Comparison of ENCODE assay signal across 28 cellular contexts in genomic region chr1:18326171-18326950, GRCh38.
DNase-seq lines count a peak whose midpoint lies in the region; TF ChIP-seq lines count a peak whose summit lies in the region.
"Had no signal": no experiment of that assay in that cellular context is flagged by ENCODE, and none has a peak within 500 bp of the region (broad histone marks: within the 10 kb centered on the region; RNA-seq: fewer than 3 reads in every experiment).

No MANE protein-coding gene starts in this region.

- peak overlapping the region; percentile 52 for H3K27ac ChIP-seq in cingulate gyrus (ENCODE audit: low read depth, low read length)
- H3K27ac ChIP-seq: ascending aorta; BLaER1 treated with 17β-estradiol and CSF1 and Interleukin-3, amounts not matched to agents 10 nM and 100 nM had no signal

- no peak for TF ChIP-seq CTCF in GM13976 (IDR thresholded peaks at IDR 0.05; ENCODE audit: borderline replicate concordance, control extremely low read depth, extremely low read depth, insufficient read depth, missing control alignments)

- DNase-seq in DMS 273 treated with DMSO at 0.1 percent for 48 hours (lab: John Stamatoyannopoulos, UW): peak; percentile 48
- DNase-seq in NCI-H1694 treated with DMSO at 0.1 percent for 48 hours (lab: John Stamatoyannopoulos, UW): peak; percentile 48
- DNase-seq in posterior cingulate gyrus: peak in 6 of 10 donors; percentile 20 to 87 (median 40)
- no peak for DNase-seq in GM13976 (ENCODE audit: low spot score)
- DNase-seq in NCI-H526 treated with DMSO at 0.1 percent for 48 hours (lab: John Stamatoyannopoulos, UW): no peak
- DNase-seq in NCI-H2029 treated with DMSO at 0.1 percent for 48 hours (lab: John Stamatoyannopoulos, UW): no peak
- DNase-seq: activated CD4-positive, alpha-beta T cell treated with anti-CD3 and anti-CD28 coated beads for 36 hours; activated effector memory CD4-positive, alpha-beta T cell treated with Interleukin-2 at 50 U/mL for 16 hours; activated T-cell treated with anti-CD3 and anti-CD28 coated beads for 4 hours; COR-L47; dermis blood vessel endothelial cell; DND-41; KBM-7; left cardiac atrium; mesenchymal stem cell; MM.1S; naive B cell; NCI-H1436 treated with DMSO at 0.1 percent for 48 hours; NCI-H226; NCI-H82; SK-N-SH; small intestine; stimulated activated CD8-positive, alpha-beta memory T cell treated with anti-CD3 and anti-CD28 coated beads, Interleukin-4, amount 100 ng/mL, for 48 hours; T-helper 17 cell; trophoblast cell had no signal

- intact Hi-C loops in posterior cingulate gyrus (cut with DNase I): no loop called here

- in situ Hi-C loops in GM13976 (cut with MboI; ENCODE audit: low sequenced_read_pairs, unreplicated experiment): no loop called here

Comparison
In these comparisons a context has a peak if more than half of its experiments do, and no peak if none do; other contexts are left out.
1. DNase-seq: peak in DMS 273 treated with DMSO at 0.1 percent for 48 hours (single experiment), NCI-H1694 treated with DMSO at 0.1 percent for 48 hours (single experiment) and posterior cingulate gyrus (6 of 10); none in GM13976 (single experiment), NCI-H526 treated with DMSO at 0.1 percent for 48 hours (single experiment) and NCI-H2029 treated with DMSO at 0.1 percent for 48 hours (single experiment).